32 cellular contexts compared by ENCODE assay signal in the genomic region with DNA sequence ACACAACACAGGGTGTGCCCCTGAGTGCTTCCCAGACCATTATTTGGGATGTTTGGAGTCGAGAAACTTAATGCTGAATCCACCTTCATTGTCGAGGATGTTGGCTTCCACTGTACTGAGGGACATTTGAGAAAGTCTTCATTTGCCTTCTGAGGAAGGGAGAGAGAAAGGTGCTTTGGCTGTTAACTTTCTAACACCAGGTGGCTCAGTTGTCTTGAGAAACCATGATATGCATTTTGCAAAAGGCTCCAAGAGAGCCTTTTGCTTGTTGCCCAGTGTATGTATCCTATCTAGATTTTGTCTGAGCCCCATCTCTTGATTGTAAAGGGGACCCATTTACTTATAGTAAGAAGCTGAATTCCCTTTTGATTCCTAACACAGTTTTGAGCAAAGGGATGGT. TPM values are rescaled to one million over a fixed set of nuclear protein-coding genes. Genes with fewer than 3 reads are reported as not detected.
A peak's percentile ranks its signal among the peaks of the same experiment; 100 is the strongest.
DNase-seq lines count a peak whose midpoint lies in the region; ATAC-seq, FAIRE-seq and TF ChIP-seq lines count a peak whose summit lies in the region.
"Had no signal": no experiment of that assay in that cellular context is flagged by ENCODE, and none has a peak within 500 bp of the region (broad histone marks: within the 10 kb centered on the region; RNA-seq: fewer than 3 reads in every experiment).

No MANE protein-coding gene starts in this region.

- H3K4me3 ChIP-seq in GM12878 (no peak overlapping the region), neural progenitor cell (no peak overlapping the region), mesendoderm (ENCODE audit: low read length) (no peak overlapping the region), prostate gland (no peak overlapping the region)
- H3K4me3 ChIP-seq: GM23338, SK-N-MC, stomach, thyroid gland had no signal

- no peak overlapping the region for H3K4ac ChIP-seq in mesendoderm (ENCODE audit: low read depth, low read length)

- no peak overlapping the region for H2BK5ac ChIP-seq in mesendoderm (ENCODE audit: low read length)

- no peak overlapping the region for H3K4me2 ChIP-seq in GM12878 (ENCODE audit: control insufficient read depth, insufficient read depth)
- no peak overlapping the region for H3K4me2 ChIP-seq in neural progenitor cell
- H3K4me2 ChIP-seq in mesendoderm (ENCODE audit: low read length) = no peak overlapping the region
- H3K4me2 ChIP-seq: GM23338 had no signal

- H2AFZ ChIP-seq in GM12878 (ENCODE audit: control insufficient read depth, low read depth, low read length) (no peak overlapping the region), neural progenitor cell (replicated peaks) (no peak overlapping the region)
- H2AFZ ChIP-seq: GM23338 had no signal

- no peaks in the 10 kb centered on the region for H3K9me3 Mint-ChIP-seq in neural progenitor cell
- H3K9me3 Mint-ChIP-seq: activated T-cell treated with anti-CD3 and anti-CD28 coated beads, Interleukin-2, amount 50 U/mL, for 24 hours; central memory CD8-positive, alpha-beta T cell; GM23338 had no signal

- H3F3A ChIP-seq in neural progenitor cell (ENCODE audit: low read depth) = no peaks in the 10 kb centered on the region

- WGBS in GM12878 (ENCODE audit: insufficient coverage, insufficient replicate concordance, low lambda C conversion rate, missing lambda C conversion rate) = 0% methylated on average over 2 of the region's 2 CpGs
- WGBS in mesendoderm (ENCODE audit: extremely low coverage, insufficient coverage, low lambda C conversion rate) = no CpG with 5 or more reads among the region's 2 CpGs
- 56% methylated on average over 2 of the region's 2 CpGs for WGBS in prostate gland

- peak; percentile 22 for DNase-seq in NCI-H2107 treated with DMSO at 0.1 percent for 48 hours (lab: John Stamatoyannopoulos, UW; ENCODE audit: unreplicated experiment)
- no peak for DNase-seq in NCI-H2107 (lab: John Stamatoyannopoulos, UW)
- peak; percentile 12 for DNase-seq in NCI-H1417 treated with DMSO at 0.1 percent for 48 hours (lab: John Stamatoyannopoulos, UW)
- DNase-seq in GM12878 (ENCODE audit: low read depth, low spot score) = no peak
- no peak for DNase-seq in neural progenitor cell (ENCODE audit: low spot score)
- no peak for DNase-seq in mesendoderm
- DNase-seq in prostate gland (ENCODE audit: low spot score) = no peak
- DNase-seq: activated CD4-positive, alpha-beta T cell treated with anti-CD3 and anti-CD28 coated beads for 4 hours; activated gamma-delta T cell; activated T-cell treated with anti-CD3 and anti-CD28 coated beads, Interleukin-2, amount 50 U/mL, for 24 hours; CD4-positive, CD25-positive, alpha-beta regulatory T cell; glutamatergic neuron; Kasumi-1; left ventricle myocardium superior; NCI-H1048; NCI-H2081; NCI-H524 treated with DMSO at 0.1 percent for 48 hours; nucleus accumbens; retina; RPMI8226; small intestine; stimulated activated CD4-positive, alpha-beta T cell treated with anti-CD3 and anti-CD28 coated beads, Interleukin-1b, Interleukin-23, amount 100 ng/mL, for 48 hours; stimulated activated CD8-positive, alpha-beta memory T cell treated with anti-CD3 and anti-CD28 coated beads, Interleukin-4, amount 100 ng/mL, for 48 hours; stomach; thyroid gland had no signal

- no peaks in the 10 kb centered on the region for H3K79me1 ChIP-seq in mesendoderm (ENCODE audit: low read length)

- no peak for TF ChIP-seq POLR2A in GM12878 (IDR thresholded peaks at IDR 0.05; ENCODE audit: low read depth, low read length)
- no peak for TF ChIP-seq POLR2A in prostate gland (IDR thresholded peaks at IDR 0.05)

- no peak overlapping the region for H3K23ac ChIP-seq in mesendoderm (ENCODE audit: low read length)

- no peaks in the 10 kb centered on the region for H3K79me2 ChIP-seq in GM12878 (ENCODE audit: control insufficient read depth, insufficient read depth, low read length)
- no peaks in the 10 kb centered on the region for H3K79me2 ChIP-seq in neural progenitor cell (ENCODE audit: low read depth)
- H3K79me2 ChIP-seq in mesendoderm (ENCODE audit: control insufficient read depth, insufficient read depth, low read length) = no peaks in the 10 kb centered on the region

- H4K8ac ChIP-seq in mesendoderm (ENCODE audit: low read depth, low read length) = no peak overlapping the region

- no peaks in the 10 kb centered on the region for H3K9me3 ChIP-seq in GM12878 (replicated peaks; ENCODE audit: control insufficient read depth, insufficient read depth, low read length)
- H3K9me3 ChIP-seq in neural progenitor cell (ENCODE audit: low read depth) = no peaks in the 10 kb centered on the region
- no peaks in the 10 kb centered on the region for H3K9me3 ChIP-seq in prostate gland
- H3K9me3 ChIP-seq: stomach, thyroid gland had no signal

- RAD21 ChIA-PET in GM12878 (lab: Charles Lee; ENCODE audit: unreplicated experiment) = no interaction called here

- intact Hi-C loops in GM12878 (cut with micrococcal nuclease; ENCODE audit: unreplicated experiment) (no loop called here), prostate gland (cut with DNase I) (no loop called here)

- H4K5ac ChIP-seq in mesendoderm (ENCODE audit: low read length) = no peak overlapping the region

- POLR2A ChIA-PET in GM12878 (lab: Charles Lee) = no interaction called here

- peak; percentile 21; the same call in 1 of the 2 replicates for TF ChIP-seq RAD21 in GM12878 (IDR thresholded peaks at IDR 0.05; ENCODE audit: insufficient read depth, low read depth, low read length)

- H4K20me1 ChIP-seq in GM12878 (ENCODE audit: control insufficient read depth, insufficient read depth) (no peaks in the 10 kb centered on the region), neural progenitor cell (ENCODE audit: low read depth) (no peaks in the 10 kb centered on the region)

- in situ Hi-C loops in GM12878 (cut with MboI) = no loop called here

- H3K18ac ChIP-seq in mesendoderm (ENCODE audit: low read length) = no peak overlapping the region

- no peak overlapping the region for H2AK5ac ChIP-seq in mesendoderm (ENCODE audit: low read length)

- no peaks in the 10 kb centered on the region for H3K4me1 ChIP-seq in GM12878 (ENCODE audit: control insufficient read depth, insufficient read depth, low read length)
- H3K4me1 ChIP-seq in neural progenitor cell = no peaks in the 10 kb centered on the region
- no peaks in the 10 kb centered on the region for H3K4me1 ChIP-seq in mesendoderm (ENCODE audit: control insufficient read depth, low read depth, low read length)
- H3K4me1 ChIP-seq in prostate gland (replicated peaks) = no peaks in the 10 kb centered on the region
- H3K4me1 ChIP-seq: stomach, thyroid gland had no signal

- H3K27me3 ChIP-seq in GM12878 (replicated peaks in 1 of 2; ENCODE audit: control insufficient read depth in 2 of 2, insufficient read depth in 2 of 2, low read length in 1 of 2) (no peaks in the 10 kb centered on the region; a peak in 1 of 4 replicates), neural progenitor cell (no peaks in the 10 kb centered on the region), mesendoderm (ENCODE audit: insufficient read depth, low read length, poor library complexity) (no peaks in the 10 kb centered on the region), prostate gland (replicated peaks; ENCODE audit: insufficient read depth) (peaks cover 2% of the 10 kb centered on the region)
- H3K27me3 ChIP-seq: thyroid gland had no signal

- H3K56ac ChIP-seq in mesendoderm (ENCODE audit: low read length) = no peak overlapping the region

- no peak overlapping the region for H2BK15ac ChIP-seq in mesendoderm (replicated peaks; ENCODE audit: low read depth)

- TF ChIP-seq EP300 in GM12878 (IDR thresholded peaks at IDR 0.05; ENCODE audit: borderline replicate concordance in 1 of 2, control insufficient read depth in 1 of 2, low read depth in 2 of 2, low read length in 2 of 2) = no peak

- no TSS peak for BruUV-seq in GM12878 (replicated peaks; lab: Mats Ljungman, UMichigan)

- H3K4me3 Mint-ChIP-seq in neural progenitor cell = no peak overlapping the region
- H3K4me3 Mint-ChIP-seq: activated T-cell treated with anti-CD3 and anti-CD28 coated beads, Interleukin-2, amount 50 U/mL, for 24 hours; CD4-positive, CD25-positive, alpha-beta regulatory T cell; central memory CD8-positive, alpha-beta T cell; GM23338 had no signal

- H3K27ac ChIP-seq in GM12878 (ENCODE audit: control insufficient read depth, insufficient read depth) (no peak overlapping the region), neural progenitor cell (no peak overlapping the region), mesendoderm (ENCODE audit: low read depth, low read length) (no peak overlapping the region), prostate gland (no peak overlapping the region)
- H3K27ac ChIP-seq: SK-N-MC, stomach, thyroid gland had no signal

- no peaks in the 10 kb centered on the region for H3K27me3 Mint-ChIP-seq in neural progenitor cell (ENCODE audit: insufficient read depth, low read depth)
- H3K27me3 Mint-ChIP-seq: activated T-cell treated with anti-CD3 and anti-CD28 coated beads, Interleukin-2, amount 50 U/mL, for 24 hours; CD4-positive, CD25-positive, alpha-beta regulatory T cell; central memory CD8-positive, alpha-beta T cell had no signal

- H3K36me3 ChIP-seq in GM12878 (ENCODE audit: control insufficient read depth in 2 of 2, insufficient read depth in 2 of 2, low read length in 1 of 2) (no peaks in the 10 kb centered on the region), neural progenitor cell (no peaks in the 10 kb centered on the region), mesendoderm (ENCODE audit: control insufficient read depth, insufficient read depth, low read length) (no peaks in the 10 kb centered on the region), prostate gland (no peaks in the 10 kb centered on the region)
- H3K36me3 ChIP-seq: stomach, thyroid gland had no signal

- no peak overlapping the region for H2BK120ac ChIP-seq in mesendoderm (ENCODE audit: low read depth, low read length)

- FAIRE-seq in GM12878 (lab: Jason Lieb, UNC) = no peak
- FAIRE-seq: endothelial cell of umbilical vein, islet of Langerhans, small intestine had no signal

- H3K4me1 Mint-ChIP-seq in neural progenitor cell = no peaks in the 10 kb centered on the region
- H3K4me1 Mint-ChIP-seq: CD4-positive, CD25-positive, alpha-beta regulatory T cell; central memory CD8-positive, alpha-beta T cell; GM23338 had no signal

- no peak overlapping the region for H3K27ac Mint-ChIP-seq in neural progenitor cell
- H3K27ac Mint-ChIP-seq: activated T-cell treated with anti-CD3 and anti-CD28 coated beads, Interleukin-2, amount 50 U/mL, for 24 hours; CD4-positive, CD25-positive, alpha-beta regulatory T cell; GM23338 had no signal

- H3K9ac ChIP-seq in GM12878 (ENCODE audit: control insufficient read depth, insufficient read depth, low read length) (no peak overlapping the region), neural progenitor cell (no peak overlapping the region), mesendoderm (ENCODE audit: low read length) (no peak overlapping the region)

- CTCF ChIA-PET in GM12878 (lab: Yijun Ruan, JAX) = no interaction called here

- ATAC-seq in GM12878 (no peak), GM18511 (IDR thresholded peaks at IDR 0.05; ENCODE audit: unreplicated experiment) (no peak)
- ATAC-seq: GM23338, left ventricle myocardium superior had no signal

- SMC1A ChIA-PET in GM12878 (lab: Charles Lee; ENCODE audit: uncharacterized antibody, unreplicated experiment) = no interaction called here

- H3K36me3 Mint-ChIP-seq in neural progenitor cell = no peaks in the 10 kb centered on the region
- H3K36me3 Mint-ChIP-seq: CD4-positive, CD25-positive, alpha-beta regulatory T cell had no signal

- TF ChIP-seq CTCF in GM12878 (IDR thresholded peaks at IDR 0.05 in 2 of 3, conservative IDR thresholded peaks at IDR 0.05 in 1 of 3; ENCODE audit: control insufficient read depth in 2 of 3, extremely low read depth in 1 of 3, insufficient read depth in 1 of 3, low read depth in 3 of 3, low read length in 3 of 3) (no peak; a peak in 1 of 6 replicates), neural progenitor cell (IDR thresholded peaks at IDR 0.05) (peak; percentile 5), prostate gland (IDR thresholded peaks at IDR 0.05) (peak in 2 of 4 experiments; percentile 13 to 16)

RNA-seq across cellular contexts. Expression of gene NRXN3, which starts 28.6 kb away (rescaled TPM):
- 28.1 and 35.3 TPM in 2 replicates for total RNA-seq in GM12878 (2013; cell fraction: nucleolus; rRNA removed)
- total RNA-seq in GM12878 (2014; rRNA removed) (1.4 and 1.5 TPM in 2 replicates), GM12878 (2014; rRNA removed; fragmentation: Illumina TruSeq; extraction: Trizol) (2.5 TPM in 2 replicates), GM12878 (2021) (2.7 and 3.3 TPM in 2 replicates), neural progenitor cell (ENCODE audit: low replicate concordance) (5.9 and 6.1 TPM in 2 replicates), prostate gland (1 to 10 TPM; 6.6 to 8.2 TPM)
- 1.5 TPM for polyA plus RNA-seq in GM12878 (2011; ENCODE audit: low read depth)
- polyA plus RNA-seq in GM12878 (2011; rRNA removed) (0.65 and 0.68 TPM in 2 replicates), GM12878 (2014; fragmentation: Illumina TruSeq; extraction: Trizol) (1.3 and 2.4 TPM in 2 replicates), GM12878 (2014; fragmentation: Nextera tagmentation; extraction: Ambion mirVana) (under 1 TPM; 0.52 to 0.60 TPM), GM12878 (2014; rRNA removed) (0.82 and 1.3 TPM in 2 replicates), GM12878 (2016; fragmentation: Nextera tagmentation; extraction: Ambion mirVana) (1 to 10 TPM; 1.7 TPM)
- 0.12 and 0.25 TPM in 2 replicates for polyA plus RNA-seq in GM12878 (2011; cell fraction: cytosol; rRNA removed)
- 2.8 TPM in 2 replicates for polyA plus RNA-seq in GM12878 (2011; cell fraction: nucleus; rRNA removed)
- polyA plus RNA-seq in GM12878 (2012) = 1.8 and 2.1 TPM in 2 replicates
- polyA minus RNA-seq in GM12878 (2011; rRNA and poly(A)+ RNA removed) = 6.3 and 6.7 TPM in 2 replicates
- polyA minus RNA-seq in GM12878 (2011; cell fraction: cytosol; rRNA and poly(A)+ RNA removed) = 0.94 TPM in 1 of 2 replicates, not detected in the other
- 9.3 and 10.4 TPM in 2 replicates for polyA minus RNA-seq in GM12878 (2011; cell fraction: nucleus; rRNA and poly(A)+ RNA removed)
- polyA plus RNA-seq in mesendoderm (2013, experiment 1 of 2) = 1.1 TPM
- 1.2 TPM for polyA plus RNA-seq in mesendoderm (2013, experiment 2 of 2)
- total RNA-seq: CD4-positive, CD25-positive, alpha-beta regulatory T cell; T-helper 2 cell treated with Interferon-gamma antibody and Interleukin-4, amounts not matched to agents 100 ng/mL and 5 ng/mL, for 36 hours had no signal
- polyA plus RNA-seq: CD4-positive, CD25-positive, alpha-beta regulatory T cell had no signal

Comparison
In these comparisons a context has a peak if more than half of its experiments do, and no peak if none do; other contexts are left out.
1. DNase-seq: peak in NCI-H2107 treated with DMSO at 0.1 percent for 48 hours (single experiment) and NCI-H1417 treated with DMSO at 0.1 percent for 48 hours (single experiment); none in NCI-H2107 (single experiment), GM12878 (single experiment), neural progenitor cell (single experiment), mesendoderm (single experiment) and prostate gland (single experiment).